Comparison of ENCODE assay signal across 21 cellular contexts in the genomic region with DNA sequence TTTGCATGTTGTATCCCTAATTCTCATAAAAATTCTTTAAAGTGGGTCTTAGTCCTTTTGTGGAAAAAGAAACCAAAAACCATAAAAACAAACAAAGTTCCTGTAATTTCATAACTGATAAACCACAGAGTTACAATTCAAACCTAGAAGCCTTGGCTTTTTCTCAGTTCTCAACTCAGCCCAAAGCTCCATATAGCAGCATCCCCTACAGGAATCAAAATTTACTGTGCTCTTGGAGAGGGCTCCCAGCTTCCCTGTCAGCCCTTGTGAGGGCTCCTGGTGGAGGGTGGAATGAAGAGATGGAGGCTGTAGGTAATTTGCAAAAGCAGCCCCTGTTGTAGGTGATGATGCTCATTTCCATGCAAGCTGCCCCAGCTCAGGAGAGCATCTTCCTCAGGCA.
"Had no signal": no experiment of that assay in that cellular context is flagged by ENCODE, and none has a peak within 500 bp of the region (broad histone marks: within the 10 kb centered on the region; RNA-seq: fewer than 3 reads in every experiment).

No MANE protein-coding gene starts in this region.

- H3K4me1 ChIP-seq: esophagus muscularis mucosa, gastrocnemius medialis, sigmoid colon had no signal

- DNase-seq: effector CD8-positive, alpha-beta T cell; gastrocnemius medialis; heart right ventricle; hypothalamus; islet precursor cell; mammary epithelial cell; natural killer cell; posterior cingulate gyrus; sigmoid colon; stimulated activated CD4-positive, alpha-beta T cell treated with anti-CD3 and anti-CD28 coated beads, Interleukin-2, amount 100 ng/mL, for 24 hours; stimulated activated CD4-positive, alpha-beta T cell treated with anti-CD3 and anti-CD28 coated beads, Interleukin-4, amount 100 ng/mL, for 4 hours; stimulated activated naive CD4-positive, alpha-beta T cell; stomach; substantia nigra; transverse colon had no signal

- H3K27ac Mint-ChIP-seq: natural killer cell had no signal

- ATAC-seq: gastrocnemius medialis, left lobe of liver, natural killer cell had no signal

- H3K36me3 Mint-ChIP-seq: natural killer cell had no signal

- H3K27ac ChIP-seq: coronary artery, esophagus muscularis mucosa, gastrocnemius medialis, heart right ventricle, sigmoid colon, skin epidermis, stomach, thoracic aorta, transverse colon had no signal

- H3K4me1 Mint-ChIP-seq: natural killer cell, neural crest cell had no signal

- H3K4me3 Mint-ChIP-seq: natural killer cell, neural crest cell had no signal

- H3K27me3 ChIP-seq: esophagus muscularis mucosa, gastrocnemius medialis, heart right ventricle, sigmoid colon, stomach, transverse colon had no signal

- H3K9me3 ChIP-seq: esophagus muscularis mucosa, gastrocnemius medialis, sigmoid colon, stomach, thoracic aorta, transverse colon had no signal

- H3K4me3 ChIP-seq: coronary artery, esophagus muscularis mucosa, gastrocnemius medialis, heart right ventricle, sigmoid colon, skin epidermis, stomach, thoracic aorta, transverse colon had no signal

- H3K36me3 ChIP-seq: esophagus muscularis mucosa, gastrocnemius medialis, heart right ventricle, sigmoid colon, stomach, thoracic aorta, transverse colon had no signal
